16 cellular contexts compared by ENCODE assay signal in the genomic region with DNA sequence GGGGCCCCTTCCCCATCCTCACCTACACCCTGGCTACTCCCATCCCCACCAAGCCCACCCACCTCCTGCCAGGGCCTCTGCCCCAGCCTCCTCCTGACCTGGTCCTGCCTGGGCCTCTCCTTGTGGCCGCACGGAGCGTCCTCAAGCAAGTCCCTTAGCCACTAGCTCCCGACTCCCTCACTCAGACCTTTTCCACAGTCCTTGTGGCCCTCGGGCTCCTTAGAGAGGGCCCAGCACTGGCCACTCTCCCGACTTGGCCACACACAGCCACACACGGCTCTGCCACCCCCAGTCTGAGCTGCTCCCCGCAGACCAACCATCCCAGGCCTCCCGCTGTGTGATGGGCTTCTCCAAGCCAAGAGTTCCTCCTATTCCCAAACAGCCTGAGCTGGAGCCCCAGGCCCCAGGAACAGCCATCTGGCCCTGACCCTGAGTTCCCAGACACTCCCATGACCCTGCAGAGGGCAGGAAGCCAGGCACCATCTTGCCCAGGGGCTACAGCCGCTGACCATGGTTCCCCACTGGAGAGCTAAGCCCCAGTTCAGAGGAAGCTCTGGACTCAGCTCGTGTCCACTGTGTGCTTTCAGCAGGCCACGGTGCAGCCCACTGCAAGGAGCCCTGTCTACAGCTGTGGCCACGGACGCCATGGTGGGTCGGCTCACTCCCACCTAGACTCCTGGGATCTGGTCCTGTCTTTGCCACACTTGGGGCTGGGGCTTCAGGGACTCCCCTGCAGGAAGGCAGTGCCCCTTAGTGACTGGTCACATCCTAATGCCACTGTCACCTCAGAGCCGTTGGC.
"Had no signal": no experiment of that assay in that cellular context is flagged by ENCODE, and none has a peak within 500 bp of the region (broad histone marks: within the 10 kb centered on the region; RNA-seq: fewer than 3 reads in every experiment).

No MANE protein-coding gene starts in this region.

- H3K27me3 Mint-ChIP-seq: naive thymus-derived CD8-positive, alpha-beta T cell had no signal

- H3K27ac ChIP-seq: adrenal gland, cardiac muscle cell, esophagus squamous epithelium, left ventricle myocardium inferior, neutrophil, right atrium auricular region, skin epidermis, testis, upper lobe of right lung had no signal

- ATAC-seq: naive thymus-derived CD8-positive, alpha-beta T cell; upper lobe of right lung had no signal

- DNase-seq: activated CD4-positive, alpha-beta T cell treated with anti-CD3 and anti-CD28 coated beads, Interleukin-2, amount 50 U/mL, for 48 hours; activated naive CD4-positive, alpha-beta T cell treated with Interleukin-2 at 50 U/mL for 16 hours; adrenal gland; esophagus squamous epithelium; left ventricle myocardium inferior; mesenchymal stem cell; naive thymus-derived CD8-positive, alpha-beta T cell; stimulated activated CD4-positive, alpha-beta T cell treated with anti-CD3 and anti-CD28 coated beads, Interleukin-4, amount 100 ng/mL, for 4 hours; stimulated activated CD8-positive, alpha-beta memory T cell treated with anti-CD3 and anti-CD28 coated beads, Interleukin-4, amount 100 ng/mL, for 48 hours; stomach; testis; upper lobe of right lung had no signal

- H3K9me3 Mint-ChIP-seq: naive thymus-derived CD8-positive, alpha-beta T cell had no signal
